In the genomic region with DNA sequence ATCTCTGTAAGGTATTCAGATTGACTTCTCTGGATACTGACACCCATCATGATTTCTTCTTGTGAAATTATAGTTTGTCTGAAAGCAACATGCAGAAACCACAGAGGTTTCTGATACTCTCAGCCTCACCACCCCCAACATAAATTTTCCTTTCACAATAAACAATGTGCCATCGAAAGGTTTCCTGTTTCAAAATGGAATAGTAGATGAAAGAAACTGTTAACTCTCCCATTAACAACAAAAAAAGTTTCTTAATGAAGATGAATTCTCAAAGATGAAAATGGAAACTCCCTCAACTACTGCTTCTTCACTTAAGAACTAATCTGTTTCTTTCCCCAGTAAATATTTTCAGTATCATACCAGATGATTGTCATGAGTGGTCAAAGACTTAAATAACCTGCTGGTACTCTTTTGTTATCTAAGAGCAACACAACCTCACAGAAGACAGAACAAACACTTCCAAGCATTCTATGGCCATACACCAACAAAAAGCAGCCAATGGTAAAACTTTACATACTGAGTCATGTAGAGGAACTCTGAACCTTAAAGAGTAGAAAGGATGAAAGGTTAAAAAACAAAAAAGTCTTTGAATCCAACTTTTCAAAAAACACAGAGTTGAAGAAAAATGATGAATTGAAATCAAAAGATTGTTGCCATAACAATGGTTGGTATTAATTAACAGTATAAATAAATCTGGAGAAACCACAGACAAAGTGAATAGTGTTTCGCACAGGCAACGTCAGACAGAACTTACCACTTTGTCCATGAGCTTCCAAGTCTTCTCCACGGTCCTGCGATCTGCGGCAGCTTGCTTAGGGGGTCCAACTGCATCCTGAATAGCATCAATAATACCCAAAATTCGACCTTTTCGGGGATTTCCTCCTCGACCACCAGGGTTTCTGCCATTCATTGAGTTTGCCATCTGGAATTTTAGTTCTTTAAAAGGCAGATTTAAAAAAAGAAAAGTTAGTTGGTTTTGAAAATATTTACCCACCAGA, we compare ENCODE assay signal across 8 cellular contexts. TPM values are rescaled to one million over a fixed set of nuclear protein-coding genes. Genes with fewer than 3 reads are reported as not detected.
DNase-seq lines count a peak whose midpoint lies in the region; ATAC-seq and TF ChIP-seq lines count a peak whose summit lies in the region.

No MANE protein-coding gene starts in this region.

- H3K9me3 Mint-ChIP-seq in activated naive CD8-positive, alpha-beta T cell treated with anti-CD3 and anti-CD28 coated beads for 36 hours: no peaks in the 10 kb centered on the region
- H3K9me3 Mint-ChIP-seq in immature natural killer cell: no peaks in the 10 kb centered on the region

- peak; percentile 35 for ATAC-seq in GM21390 (IDR thresholded peaks at IDR 0.05; ENCODE audit: unreplicated experiment)

- peak overlapping the region; percentile 92 to 93 for H3K4me3 ChIP-seq in stomach smooth muscle (ENCODE audit: low read length in 2 of 2)

- peaks cover 36% of the 10 kb centered on the region for H3K4me1 Mint-ChIP-seq in activated naive CD8-positive, alpha-beta T cell treated with anti-CD3 and anti-CD28 coated beads for 36 hours
- peaks cover 19 to 54% of the 10 kb centered on the region in 2 donors for H3K4me1 Mint-ChIP-seq in immature natural killer cell

- no peaks in the 10 kb centered on the region for H3K27me3 Mint-ChIP-seq in activated naive CD8-positive, alpha-beta T cell treated with anti-CD3 and anti-CD28 coated beads for 36 hours
- H3K27me3 Mint-ChIP-seq in immature natural killer cell (ENCODE audit: low read depth in 3 of 3): peaks cover 4 to 14% (median 6%) of the 10 kb centered on the region in 3 donors

- peak overlapping the region in 1 of 2 donors; percentile 88 for H3K9ac ChIP-seq in stomach smooth muscle (ENCODE audit: low read length in 2 of 2)

- H3K4me3 Mint-ChIP-seq in activated naive CD8-positive, alpha-beta T cell treated with anti-CD3 and anti-CD28 coated beads for 36 hours: peak overlapping the region; percentile 93
- peak overlapping the region; percentile 97 to 100 (median 98) for H3K4me3 Mint-ChIP-seq in immature natural killer cell

- POLR2A ChIA-PET in GM10248 (lab: Yijun Ruan, JAX): no interaction called here

- TF ChIP-seq CTCF in GM10248 (IDR thresholded peaks at IDR 0.05; ENCODE audit: control extremely low read depth, extremely low read depth, low read depth, missing control alignments): no peak

- CTCF ChIA-PET in GM10248 (lab: Yijun Ruan, JAX): interaction anchor here (1.4 kb wide), 1 partner anchor 17 kb away, joined by 3 read pairs; no protein-coding TSS in a partner anchor

- DNase-seq in GM10248 (ENCODE audit: extremely low spot score): peak; percentile 36
- DNase-seq in HS-5 (ENCODE audit: low read depth): peak; percentile 13
- DNase-seq in activated naive CD8-positive, alpha-beta T cell treated with anti-CD3 and anti-CD28 coated beads for 36 hours: peak; percentile 18
- peak; percentile 55 to 65 (median 64) for DNase-seq in immature natural killer cell
- DNase-seq in NCI-H345 (lab: John Stamatoyannopoulos, UW): no peak
- no peak for DNase-seq in NCI-H2196 (lab: John Stamatoyannopoulos, UW; ENCODE audit: unreplicated experiment)

- H3K36me3 Mint-ChIP-seq in activated naive CD8-positive, alpha-beta T cell treated with anti-CD3 and anti-CD28 coated beads for 36 hours: peaks cover 42% of the 10 kb centered on the region
- H3K36me3 Mint-ChIP-seq in immature natural killer cell: peaks cover 9 to 17% (median 13%) of the 10 kb centered on the region in 3 donors

- no peaks in the 10 kb centered on the region for H3K9me3 ChIP-seq in stomach smooth muscle (ENCODE audit: control insufficient read depth in 2 of 2, low read length in 2 of 2)

- H3K27ac ChIP-seq in stomach smooth muscle (ENCODE audit: low read length): no peak overlapping the region

- H3K36me3 ChIP-seq in stomach smooth muscle (ENCODE audit: control insufficient read depth in 2 of 2, insufficient read depth in 2 of 2, low read length in 2 of 2): no peaks in the 10 kb centered on the region

- peak overlapping the region; percentile 92 for H3K27ac Mint-ChIP-seq in activated naive CD8-positive, alpha-beta T cell treated with anti-CD3 and anti-CD28 coated beads for 36 hours
- peak overlapping the region; percentile 89 to 100 (median 97) for H3K27ac Mint-ChIP-seq in immature natural killer cell

- peaks cover 3% of the 10 kb centered on the region for H3K4me1 ChIP-seq in stomach smooth muscle (ENCODE audit: control insufficient read depth, insufficient read depth, low read length)

- H3K27me3 ChIP-seq in stomach smooth muscle (ENCODE audit: control insufficient read depth in 1 of 2, insufficient read depth in 2 of 2, low read length in 2 of 2): no peaks in the 10 kb centered on the region

RNA-seq across cellular contexts. Expression of gene CBLB, which starts 1.9 kb away (rescaled TPM):
- 10 to 100 TPM; 95.1 to 97.3 TPM for total RNA-seq in activated naive CD8-positive, alpha-beta T cell treated with anti-CD3 and anti-CD28 coated beads for 36 hours
- polyA plus RNA-seq in immature natural killer cell: 10 to 100 TPM; 27.7 to 62.4 (median 31.5) TPM

Comparison
In these comparisons a context has a peak if more than half of its experiments do, and no peak if none do; other contexts are left out.
1. DNase-seq: peak in GM10248 (single experiment), HS-5 (single experiment), activated naive CD8-positive, alpha-beta T cell treated with anti-CD3 and anti-CD28 coated beads for 36 hours (single experiment) and immature natural killer cell (3 of 3); none in NCI-H345 (single experiment) and NCI-H2196 (single experiment).